ENCODE assay signal across 15 cellular contexts in genomic region chr10:79360499-79361342, GRCh38. TPM values are rescaled to one million over a fixed set of nuclear protein-coding genes. Genes with fewer than 3 reads are reported as not detected.
DNase-seq lines count a peak whose midpoint lies in the region; ATAC-seq, FAIRE-seq and TF ChIP-seq lines count a peak whose summit lies in the region.
"Had no signal": no experiment of that assay in that cellular context is flagged by ENCODE, and none has a peak within 500 bp of the region (broad histone marks: within the 10 kb centered on the region; RNA-seq: fewer than 3 reads in every experiment).

No MANE protein-coding gene starts in this region.

- H3K27ac ChIP-seq in HEK293 (ENCODE audit: extremely low read depth, low read depth, low read length): no peak overlapping the region
- no peak overlapping the region for H3K27ac ChIP-seq in colonic mucosa
- H3K27ac ChIP-seq in testis: no peak overlapping the region
- H3K27ac ChIP-seq in small intestine (ENCODE audit: low read depth in 1 of 2, low read length in 1 of 2): no peak overlapping the region
- H3K27ac ChIP-seq: RWPE1 had no signal

- FAIRE-seq in small intestine (lab: Jason Lieb, UNC): no peak

- H3K36me3 Mint-ChIP-seq in activated T-cell treated with anti-CD3 and anti-CD28 coated beads, Interleukin-2, amount 50 U/mL, for 72 hours (ENCODE audit: insufficient read depth in 2 of 2): peaks cover 0 to 2% of the 10 kb centered on the region in 2 donors

- H3K9me3 ChIP-seq in HEK293 (ENCODE audit: control insufficient read depth, insufficient read depth, low read depth, low read length): no peaks in the 10 kb centered on the region
- no peaks in the 10 kb centered on the region for H3K9me3 ChIP-seq in colonic mucosa
- H3K9me3 ChIP-seq in testis: no peaks in the 10 kb centered on the region
- H3K9me3 ChIP-seq in small intestine (ENCODE audit: control insufficient read depth, low read depth): no peaks in the 10 kb centered on the region

- H3K4me1 ChIP-seq in HEK293 (ENCODE audit: control insufficient read depth, insufficient read depth, low read length): no peaks in the 10 kb centered on the region
- H3K4me1 ChIP-seq in colonic mucosa: no peaks in the 10 kb centered on the region
- H3K4me1 ChIP-seq in testis: no peaks in the 10 kb centered on the region
- no peaks in the 10 kb centered on the region for H3K4me1 ChIP-seq in small intestine (ENCODE audit: control insufficient read depth in 2 of 2, insufficient read depth in 1 of 2, low read depth in 1 of 2, low read length in 1 of 2)

- H3K9me3 Mint-ChIP-seq in activated T-cell treated with anti-CD3 and anti-CD28 coated beads, Interleukin-2, amount 50 U/mL, for 72 hours: no peaks in the 10 kb centered on the region

- ATAC-seq in activated T-cell treated with anti-CD3 and anti-CD28 coated beads, Interleukin-2, amount 50 U/mL, for 72 hours (replicated peaks in 1 of 2): no peak

- intact Hi-C loops in colonic mucosa (cut with DNase I) (no loop called here), testis (cut with DNase I; ENCODE audit: low total_unique reads) (no loop called here)

- CTCF ChIA-PET in HEK293 (lab: Yijun Ruan, JAX): interaction anchor here (1.8 to 1.9 kb wide), 2 partner anchors 14 kb away, joined by 4 to 7 read pairs; no protein-coding TSS in a partner anchor

- peak overlapping the region; percentile 24 for H3K27ac Mint-ChIP-seq in activated T-cell treated with anti-CD3 and anti-CD28 coated beads, Interleukin-2, amount 50 U/mL, for 72 hours

- H3K27me3 Mint-ChIP-seq in activated T-cell treated with anti-CD3 and anti-CD28 coated beads, Interleukin-2, amount 50 U/mL, for 72 hours (ENCODE audit: low read depth): peaks cover 8% of the 10 kb centered on the region

- no peak overlapping the region for H3K4me3 Mint-ChIP-seq in activated T-cell treated with anti-CD3 and anti-CD28 coated beads, Interleukin-2, amount 50 U/mL, for 72 hours

- POLR2A ChIA-PET in HEK293 (lab: Yijun Ruan, JAX): no interaction called here

- no peak for TF ChIP-seq POLR2A in testis (IDR thresholded peaks at IDR 0.05)

- H3K4me3 ChIP-seq in HEK293 (ENCODE audit: low read depth, low read length) (no peak overlapping the region), colonic mucosa (no peak overlapping the region), testis (no peak overlapping the region), small intestine (ENCODE audit: low read depth in 1 of 2, low read length in 2 of 2) (no peak overlapping the region)

- no peak overlapping the region for H3K9ac ChIP-seq in colonic mucosa (ENCODE audit: low read depth in 2 of 2, low read length in 2 of 2)

- DNase-seq in activated T-cell treated with anti-CD3 and anti-CD28 coated beads, Interleukin-2, amount 50 U/mL, for 72 hours: no peak
- DNase-seq in activated T-cell treated with anti-CD3 and anti-CD28 coated beads, Interleukin-2, amount 50 U/mL, for 1 hour: no peak
- DNase-seq in colonic mucosa: peak; percentile 17
- DNase-seq in testis: peak; percentile 4
- DNase-seq in small intestine: no peak
- DNase-seq in NCI-H2227 (lab: John Stamatoyannopoulos, UW; ENCODE audit: unreplicated experiment): no peak
- DNase-seq in stimulated activated naive CD4-positive, alpha-beta T cell treated with Interleukin-2 at 50 U/mL for 16 hours (lab: John Stamatoyannopoulos, UW): no peak
- DNase-seq: CD4-positive, alpha-beta memory T cell; DMS79; MM.1S; NCI-H1105; NCI-H1694 treated with DMSO at 0.1 percent for 48 hours; NCI-H446 treated with DMSO at 0.1 percent for 48 hours had no signal

- H3K27me3 ChIP-seq in colonic mucosa: no peaks in the 10 kb centered on the region
- no peaks in the 10 kb centered on the region for H3K27me3 ChIP-seq in testis
- no peaks in the 10 kb centered on the region for H3K27me3 ChIP-seq in small intestine (ENCODE audit: control insufficient read depth in 2 of 2, insufficient read depth in 2 of 2, low read length in 2 of 2)

- H3K36me3 ChIP-seq in HEK293 (ENCODE audit: control insufficient read depth in 2 of 2, insufficient read depth in 1 of 2, low read length in 2 of 2) (peaks cover 0 to 8% of the 10 kb centered on the region in 2 experiments; a peak in 1 of 3 replicates), colonic mucosa (no peaks in the 10 kb centered on the region), testis (ENCODE audit: low read depth, missing control alignments) (no peaks in the 10 kb centered on the region), small intestine (ENCODE audit: control insufficient read depth in 2 of 2, insufficient read depth in 2 of 2, low read length in 2 of 2) (peaks cover 0 to 3% of the 10 kb centered on the region in 2 donors)

- 95 to 96% methylated on average over 5 of the region's 5 CpGs for WGBS in testis, 2 donors
- WGBS in small intestine, 3 donors: 87 to 98% (median 95%) methylated on average over 5 of the region's 5 CpGs

- TF ChIP-seq CTCF in HEK293 (tag by site-specific recombination; IDR thresholded peaks at IDR 0.05) (no peak), colonic mucosa (IDR thresholded peaks at IDR 0.05) (no peak), testis (IDR thresholded peaks at IDR 0.05) (no peak)

- H3K4me1 Mint-ChIP-seq in activated T-cell treated with anti-CD3 and anti-CD28 coated beads, Interleukin-2, amount 50 U/mL, for 72 hours (ENCODE audit: low read depth): peaks cover 19% of the 10 kb centered on the region

TF ChIP-seq in HEK293, 187 proteins besides CTCF, POLR2A, EP300 and RAD21:
- TF ChIP-seq ZNF26 (tag by site-specific recombination; IDR thresholded peaks at IDR 0.05) (no peak), ZBTB1 (tag by site-specific recombination; IDR thresholded peaks at IDR 0.05) (no peak), ZBTB6 (tag by site-specific recombination; IDR thresholded peaks at IDR 0.05) (no peak), ZNF10 (tag by site-specific recombination; IDR thresholded peaks at IDR 0.05) (peak; percentile 99), ZNF366 (tag by site-specific recombination; conservative IDR thresholded peaks at IDR 0.05) (no peak), ZSCAN18 (tag by site-specific recombination; IDR thresholded peaks at IDR 0.05) (no peak), HOXC10 (CRISPR knock-in tag; IDR thresholded peaks at IDR 0.05) (no peak), ZNF571 (tag by site-specific recombination; IDR thresholded peaks at IDR 0.05) (no peak)

RNA-seq across cellular contexts. Expression of gene PPIF, which starts 13.5 kb away (rescaled TPM):
- 100 to 1,000 TPM; 102 to 104 TPM for total RNA-seq in activated T-cell treated with anti-CD3 and anti-CD28 coated beads, Interleukin-2, amount 50 U/mL, for 72 hours
- total RNA-seq in colonic mucosa: 100 to 1,000 TPM in 1 of 2 donors, 10 to 100 TPM in 1; 99.3 to 154 TPM
- total RNA-seq in testis: 100 to 1,000 TPM in 1 of 2 donors, 10 to 100 TPM in 1; 82.1 to 106 TPM
- 80.1 TPM for polyA plus RNA-seq in testis (ENCODE audit: insufficient read depth, low read depth, low replicate concordance)
- polyA plus RNA-seq in small intestine: 10 to 100 TPM; 35.3 to 71.5 (median 42.7) TPM

Comparison
In these comparisons a context has a peak if more than half of its experiments do, and no peak if none do; other contexts are left out.
1. DNase-seq: peak in colonic mucosa (single experiment) and testis (single experiment); none in activated T-cell treated with anti-CD3 and anti-CD28 coated beads, Interleukin-2, amount 50 U/mL, for 72 hours (0 of 2), activated T-cell treated with anti-CD3 and anti-CD28 coated beads, Interleukin-2, amount 50 U/mL, for 1 hour (single experiment), small intestine (single experiment), NCI-H2227 (single experiment) and stimulated activated naive CD4-positive, alpha-beta T cell treated with Interleukin-2 at 50 U/mL for 16 hours (single experiment).